9 cellular contexts compared by ENCODE assay signal in the genomic region with DNA sequence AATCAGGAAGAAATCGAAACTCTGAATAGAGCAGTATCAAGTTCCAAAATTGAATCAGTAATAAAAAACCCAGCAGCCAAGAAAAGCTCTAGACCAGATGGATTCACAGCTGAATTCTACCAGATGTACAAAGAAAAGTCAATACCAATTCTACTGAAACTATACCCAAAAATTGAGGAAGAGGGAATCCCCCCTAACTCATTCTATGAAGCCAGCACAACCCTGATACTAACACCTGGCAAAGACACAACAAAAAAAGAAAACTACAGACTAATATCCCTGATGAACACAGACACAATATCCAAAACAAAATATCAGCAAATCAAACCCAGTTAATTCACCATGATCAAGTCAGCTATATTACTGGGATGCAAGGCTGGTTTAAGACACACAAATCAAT.
"Had no signal": no experiment of that assay in that cellular context is flagged by ENCODE, and none has a peak within 500 bp of the region (broad histone marks: within the 10 kb centered on the region; RNA-seq: fewer than 3 reads in every experiment).

No MANE protein-coding gene starts in this region.

- ATAC-seq: GM23338, HepG2 had no signal

- H3K27ac Mint-ChIP-seq: GM23338, H9, IgD-negative memory B cell had no signal

- H3K9me3 Mint-ChIP-seq: GM23338 had no signal

- H2AFZ ChIP-seq: GM23338 had no signal

- H3K27ac ChIP-seq: HL-60 had no signal

- H3K4me3 ChIP-seq: GM23338 had no signal

- H3K4me2 ChIP-seq: GM23338 had no signal

- H3K4me3 Mint-ChIP-seq: GM23338, H9, IgD-negative memory B cell had no signal

- DNase-seq: H9, HCEC 1CT, KBM-7 had no signal

- FAIRE-seq: H1, H54, HepG2 had no signal

- H3K36me3 Mint-ChIP-seq: IgD-negative memory B cell had no signal
